1 cellular context compared by ENCODE assay signal in genomic region chr15:48602358-48603122, GRCh38.
TF ChIP-seq lines count a peak whose summit lies in the region.

No MANE protein-coding gene starts in this region.

TF ChIP-seq in IMR-90, 13 proteins besides CTCF, POLR2A, EP300 and RAD21:
- TF ChIP-seq CEBPB (IDR thresholded peaks at IDR 0.05; ENCODE audit: low read depth, low read length) (peak; percentile 47; the same call in 1 of the 2 replicates), NFE2L2 (IDR thresholded peaks at IDR 0.05; ENCODE audit: low read depth, low read length) (no peak)
